1 cellular context compared by ENCODE assay signal in genomic region chr17:49677933-49678847, GRCh38.
TF ChIP-seq lines count a peak whose summit lies in the region.

Gene SPOP (minus strand): TSS chr17:49678097. CDS start chr17:49622810, 55,287 bp downstream.

TF ChIP-seq in HepG2, 621 proteins besides CTCF, POLR2A, EP300 and RAD21 (continued from another document and continues in another):
- TF ChIP-seq SIN3B (IDR thresholded peaks at IDR 0.05; ENCODE audit: low read length) (peak; percentile 36; the same call in 1 of the 2 replicates), RNF2 (conservative IDR thresholded peaks at IDR 0.05; ENCODE audit: low read depth) (peak; percentile 100), SOX6 (IDR thresholded peaks at IDR 0.05) (no peak), SOX6 (CRISPR knock-in tag; IDR thresholded peaks at IDR 0.05) (peak; percentile 79), ZNF639 (CRISPR knock-in tag; conservative IDR thresholded peaks at IDR 0.05) (peak; percentile 92), ZNF253 (CRISPR knock-in tag; IDR thresholded peaks at IDR 0.05; ENCODE audit: borderline replicate concordance) (peak; percentile 99), DMTF1 (CRISPR knock-in tag; IDR thresholded peaks at IDR 0.05) (peak; percentile 97; the same call in 1 of the 2 replicates), HIVEP1 (CRISPR knock-in tag; IDR thresholded peaks at IDR 0.05) (peak; percentile 95), CCDC6 (CRISPR knock-in tag; IDR thresholded peaks at IDR 0.05) (peak; percentile 96), ZNF674 (CRISPR knock-in tag; IDR thresholded peaks at IDR 0.05; ENCODE audit: low read depth) (peak; percentile 82), TRAFD1 (CRISPR knock-in tag; IDR thresholded peaks at IDR 0.05; ENCODE audit: borderline replicate concordance) (peak; percentile 23; the same call in 1 of the 2 replicates), ZNF777 (CRISPR knock-in tag; IDR thresholded peaks at IDR 0.05) (peak; percentile 66; the same call in 1 of the 2 replicates), RXRB (CRISPR knock-in tag; IDR thresholded peaks at IDR 0.05; ENCODE audit: borderline replicate concordance) (peak; percentile 77), ISX (CRISPR knock-in tag; conservative IDR thresholded peaks at IDR 0.05) (peak; percentile 96; the same call in 1 of the 2 replicates), ZNF331 (CRISPR knock-in tag; IDR thresholded peaks at IDR 0.05) (peak; percentile 90), ELF3 (CRISPR knock-in tag; IDR thresholded peaks at IDR 0.05) (peak; percentile 84), PLRG1 (conservative IDR thresholded peaks at IDR 0.05) (no peak), SOX5 (CRISPR knock-in tag; IDR thresholded peaks at IDR 0.05; ENCODE audit: borderline replicate concordance) (peak; percentile 69), CREB1 (IDR thresholded peaks at IDR 0.05) (peak; percentile 95), CREB1 (CRISPR knock-in tag; IDR thresholded peaks at IDR 0.05) (peak; percentile 93), FOXK1 (CRISPR knock-in tag; IDR thresholded peaks at IDR 0.05; ENCODE audit: borderline replicate concordance, low read depth) (peak; percentile 98), ZNF460 (CRISPR knock-in tag; IDR thresholded peaks at IDR 0.05; ENCODE audit: borderline replicate concordance) (peak; percentile 38; the same call in 1 of the 2 replicates), ZGPAT (CRISPR knock-in tag; IDR thresholded peaks at IDR 0.05) (peak; percentile 92), TRIM22 (IDR thresholded peaks at IDR 0.05) (no peak), TP53 (CRISPR knock-in tag; conservative IDR thresholded peaks at IDR 0.05) (peak; percentile 22), ZNF333 (CRISPR knock-in tag; IDR thresholded peaks at IDR 0.05; ENCODE audit: borderline replicate concordance) (peak; percentile 95; the same call in 1 of the 2 replicates), GABPB1 (CRISPR knock-in tag; IDR thresholded peaks at IDR 0.05) (peak; percentile 88), GATAD1 (CRISPR knock-in tag; IDR thresholded peaks at IDR 0.05) (peak; percentile 87), ETS1 (CRISPR knock-in tag; IDR thresholded peaks at IDR 0.05) (peak; percentile 95), ZNF605 (CRISPR knock-in tag; IDR thresholded peaks at IDR 0.05) (peak; percentile 100), TSC22D2 (CRISPR knock-in tag; IDR thresholded peaks at IDR 0.05; ENCODE audit: borderline replicate concordance) (peak; percentile 96), TFAP4 (IDR thresholded peaks at IDR 0.05; ENCODE audit: borderline replicate concordance, low read depth) (peak; percentile 92), ZNF274 (CRISPR knock-in tag; IDR thresholded peaks at IDR 0.05) (peak; percentile 99), SETDB1 (CRISPR knock-in tag; IDR thresholded peaks at IDR 0.05; ENCODE audit: borderline replicate concordance) (peak; percentile 84; the same call in 1 of the 2 replicates), ATF3 (CRISPR knock-in tag; IDR thresholded peaks at IDR 0.05) (0 out of 2 replicates have a peak, but pooled peaks have one; percentile 5), ZNF414 (CRISPR knock-in tag; IDR thresholded peaks at IDR 0.05) (peak; percentile 91), NR3C1 (CRISPR knock-in tag; IDR thresholded peaks at IDR 0.05) (no peak), THYN1 (CRISPR knock-in tag; IDR thresholded peaks at IDR 0.05; ENCODE audit: borderline replicate concordance, low read depth) (peak; percentile 87; the same call in 1 of the 2 replicates), AKNA (CRISPR knock-in tag; IDR thresholded peaks at IDR 0.05; ENCODE audit: borderline replicate concordance) (peak; percentile 96), ATF1 (CRISPR knock-in tag; IDR thresholded peaks at IDR 0.05) (peak; percentile 70; the same call in 1 of the 2 replicates)
